Comparison of ENCODE assay signal across 2 cellular contexts in the genomic region with DNA sequence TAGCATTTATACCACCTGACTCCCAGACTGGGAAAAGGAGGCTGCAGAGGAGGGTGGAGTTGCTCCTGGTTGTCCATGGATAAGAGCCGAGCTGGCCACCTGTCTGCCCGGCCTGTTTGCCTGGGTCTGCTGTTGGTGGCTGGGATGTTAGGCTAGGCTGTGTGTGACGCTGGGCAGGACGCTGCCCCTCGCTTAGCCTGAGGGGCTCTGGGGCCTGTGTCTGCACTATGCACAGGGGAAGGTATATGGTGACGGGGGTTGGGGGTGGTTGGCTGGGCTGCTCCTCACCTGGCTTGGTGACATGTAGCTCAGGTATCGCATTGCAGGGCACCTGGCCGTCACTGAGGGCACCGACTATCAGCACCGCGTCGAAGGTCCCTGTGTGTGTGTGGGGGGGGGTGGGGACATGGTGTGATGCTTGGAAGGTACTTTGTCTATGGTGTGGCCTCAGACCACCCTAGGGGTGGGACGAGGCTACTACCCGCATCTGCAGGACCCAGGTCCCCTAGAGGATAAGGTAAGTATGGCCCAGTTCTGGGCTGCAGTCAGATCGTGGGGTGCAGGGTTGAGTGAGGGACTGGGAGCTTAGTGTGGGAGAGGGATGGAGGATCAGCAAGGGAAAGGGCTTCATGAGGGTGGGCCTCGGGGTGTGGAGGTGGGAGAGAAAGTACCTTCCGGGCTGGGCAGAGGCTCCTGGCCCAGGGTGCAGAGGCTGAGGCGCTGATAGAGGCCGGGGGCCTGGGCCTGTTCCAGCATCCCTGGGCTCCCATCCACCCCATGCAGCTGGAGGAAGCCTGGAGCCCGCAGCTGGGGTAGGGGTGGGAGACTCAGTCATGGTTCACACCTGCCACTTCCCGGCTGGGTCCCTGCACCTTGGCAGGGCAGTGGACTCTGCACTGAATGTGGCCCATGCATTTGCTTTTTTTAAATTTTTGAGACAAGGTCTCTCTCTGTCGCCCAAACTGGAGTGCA.
TF ChIP-seq lines count a peak whose summit lies in the region.

No MANE protein-coding gene starts in this region.

TF ChIP-seq in IMR-90, 13 proteins besides CTCF, POLR2A, EP300 and RAD21:
- TF ChIP-seq CEBPB (IDR thresholded peaks at IDR 0.05; ENCODE audit: low read depth, low read length) (no peak), NFE2L2 (IDR thresholded peaks at IDR 0.05; ENCODE audit: low read depth, low read length) (no peak), RCOR1 (IDR thresholded peaks at IDR 0.05; ENCODE audit: insufficient replicate concordance, low read length) (no peak)

TF ChIP-seq in H1, 55 proteins besides CTCF, POLR2A, EP300 and RAD21:
- no peak for TF ChIP-seq HDAC2 (IDR thresholded peaks at IDR 0.05; ENCODE audit: borderline replicate concordance in 1 of 2, low read depth in 2 of 2, low read length in 2 of 2)
